In genomic region chr4:78357122-78357521, GRCh38 we compare ENCODE assay signal across 7 cellular contexts.
"Had no signal": no experiment of that assay in that cellular context is flagged by ENCODE, and none has a peak within 500 bp of the region (broad histone marks: within the 10 kb centered on the region; RNA-seq: fewer than 3 reads in every experiment).

No MANE protein-coding gene starts in this region.

- FAIRE-seq: HTR-8/SVneo, K562 had no signal

- H3K4me3 ChIP-seq: K562 had no signal

- DNase-seq: GOT3, H7, HCEC 1CT, IMR-90, KG1 had no signal

- ATAC-seq: K562 had no signal
